In the genomic region with DNA sequence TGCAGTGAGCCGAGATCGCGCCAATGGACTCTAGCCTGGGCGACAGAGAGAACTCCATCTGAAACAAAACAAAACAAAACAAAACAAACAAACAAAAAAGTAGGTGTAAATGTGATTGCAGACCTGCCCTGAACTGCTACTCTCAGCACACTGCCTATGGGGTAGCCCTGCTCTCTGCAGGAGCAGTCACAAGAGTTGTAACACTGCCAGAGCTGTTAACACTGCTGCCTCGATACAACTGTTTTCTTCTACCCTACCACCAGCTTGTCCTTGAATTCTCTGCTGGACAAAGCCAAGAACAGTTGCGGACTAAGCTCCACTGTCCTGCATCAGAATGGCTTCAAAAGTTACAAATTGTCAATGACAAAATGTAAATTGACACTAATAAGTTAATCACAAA, we compare ENCODE assay signal across 22 cellular contexts.
DNase-seq lines count a peak whose midpoint lies in the region; ATAC-seq and TF ChIP-seq lines count a peak whose summit lies in the region.
"Had no signal": no experiment of that assay in that cellular context is flagged by ENCODE, and none has a peak within 500 bp of the region (broad histone marks: within the 10 kb centered on the region; RNA-seq: fewer than 3 reads in every experiment).

No MANE protein-coding gene starts in this region.

- intact Hi-C loops in tibial artery (cut with DNase I; ENCODE audit: low total_unique reads): no loop called here

- H3K27ac ChIP-seq in substantia nigra (ENCODE audit: low read depth, low read length, poor library complexity, severe bottlenecking) (peak overlapping the region; percentile 54), tibial artery (no peak overlapping the region)
- H3K27ac ChIP-seq: BLaER1, KMS-11 had no signal

- H3K27me3 Mint-ChIP-seq in WTC11 (ENCODE audit: low read depth): no peaks in the 10 kb centered on the region
- H3K27me3 Mint-ChIP-seq: CD4-positive, alpha-beta memory T cell had no signal

- H3K27ac Mint-ChIP-seq in WTC11: no peak overlapping the region
- H3K27ac Mint-ChIP-seq: CD4-positive, alpha-beta memory T cell had no signal

- H3K4me1 ChIP-seq in tibial artery: peaks cover 0 to 15% (median 0%) of the 10 kb centered on the region in 4 donors
- H3K4me1 ChIP-seq: BLaER1, Caco-2 had no signal

- DNase-seq in Ammon's horn (ENCODE audit: low spot score): peak; percentile 55
- DNase-seq in WTC11 (ENCODE audit: low spot score): no peak
- DNase-seq in medulla oblongata (ENCODE audit: extremely low spot score): peak; percentile 66
- DNase-seq in substantia nigra (lab: John Stamatoyannopoulos, UW): peak in 17 of 49 donors; percentile 2 to 61 (median 22)
- DNase-seq in 8988T: no peak
- DNase-seq in tibial artery: no peak
- DNase-seq: Caco-2; CD4-positive, alpha-beta memory T cell; GOT3; HCEC 1CT; NCI-H1105; NCI-H146; NCI-H2029; NCI-H2227 treated with DMSO at 0.1 percent for 48 hours; NCI-H524; NCI-H774; SIG-M5; SK-N-SH had no signal

- CTCF ChIA-PET in WTC11 (lab: Charles Lee): no interaction called here

- no peaks in the 10 kb centered on the region for H3K9me3 ChIP-seq in tibial artery
- H3K9me3 ChIP-seq: Caco-2, SK-N-SH had no signal

- H3K27me3 ChIP-seq in tibial artery: no peaks in the 10 kb centered on the region
- H3K27me3 ChIP-seq: BLaER1 had no signal

- peaks cover 15% of the 10 kb centered on the region for H3K9me3 Mint-ChIP-seq in WTC11

- no peaks in the 10 kb centered on the region for H3K36me3 ChIP-seq in tibial artery
- H3K36me3 ChIP-seq: BLaER1 had no signal

- ATAC-seq in WTC11 (peak; percentile 39; the same call in 1 of the 2 replicates), HG03159 (IDR thresholded peaks at IDR 0.05; ENCODE audit: unreplicated experiment) (no peak)
- ATAC-seq: Panc1 had no signal

- H3K36me3 Mint-ChIP-seq in WTC11: no peaks in the 10 kb centered on the region

- H3K4me3 Mint-ChIP-seq in WTC11: no peak overlapping the region
- H3K4me3 Mint-ChIP-seq: CD4-positive, alpha-beta memory T cell had no signal

- peaks cover 12% of the 10 kb centered on the region for H3K4me1 Mint-ChIP-seq in WTC11

- H3K4me3 ChIP-seq in tibial artery: no peak overlapping the region
- H3K4me3 ChIP-seq: BLaER1 had no signal

- TF ChIP-seq CTCF in WTC11 (IDR thresholded peaks at IDR 0.05) (no peak), tibial artery (IDR thresholded peaks at IDR 0.05) (no peak)

- POLR2A ChIA-PET in WTC11 (lab: Charles Lee): no interaction called here

TF ChIP-seq in WTC11, 78 proteins besides CTCF, POLR2A, EP300 and RAD21 (continues in another document):
- TF ChIP-seq, protein P1, sequence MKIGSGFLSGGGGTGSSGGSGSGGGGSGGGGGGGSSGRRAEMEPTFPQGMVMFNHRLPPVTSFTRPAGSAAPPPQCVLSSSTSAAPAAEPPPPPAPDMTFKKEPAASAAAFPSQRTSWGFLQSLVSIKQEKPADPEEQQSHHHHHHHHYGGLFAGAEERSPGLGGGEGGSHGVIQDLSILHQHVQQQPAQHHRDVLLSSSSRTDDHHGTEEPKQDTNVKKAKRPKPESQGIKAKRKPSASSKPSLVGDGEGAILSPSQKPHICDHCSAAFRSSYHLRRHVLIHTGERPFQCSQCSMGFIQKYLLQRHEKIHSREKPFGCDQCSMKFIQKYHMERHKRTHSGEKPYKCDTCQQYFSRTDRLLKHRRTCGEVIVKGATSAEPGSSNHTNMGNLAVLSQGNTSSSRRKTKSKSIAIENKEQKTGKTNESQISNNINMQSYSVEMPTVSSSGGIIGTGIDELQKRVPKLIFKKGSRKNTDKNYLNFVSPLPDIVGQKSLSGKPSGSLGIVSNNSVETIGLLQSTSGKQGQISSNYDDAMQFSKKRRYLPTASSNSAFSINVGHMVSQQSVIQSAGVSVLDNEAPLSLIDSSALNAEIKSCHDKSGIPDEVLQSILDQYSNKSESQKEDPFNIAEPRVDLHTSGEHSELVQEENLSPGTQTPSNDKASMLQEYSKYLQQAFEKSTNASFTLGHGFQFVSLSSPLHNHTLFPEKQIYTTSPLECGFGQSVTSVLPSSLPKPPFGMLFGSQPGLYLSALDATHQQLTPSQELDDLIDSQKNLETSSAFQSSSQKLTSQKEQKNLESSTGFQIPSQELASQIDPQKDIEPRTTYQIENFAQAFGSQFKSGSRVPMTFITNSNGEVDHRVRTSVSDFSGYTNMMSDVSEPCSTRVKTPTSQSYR (CRISPR knock-in tag; IDR thresholded peaks at IDR 0.05): no peak
- TF ChIP-seq RELA (CRISPR knock-in tag; IDR thresholded peaks at IDR 0.05; ENCODE audit: borderline replicate concordance): no peak
- no peak for TF ChIP-seq FOXJ3 (CRISPR knock-in tag; IDR thresholded peaks at IDR 0.05; ENCODE audit: borderline replicate concordance)
- TF ChIP-seq, protein P2, sequence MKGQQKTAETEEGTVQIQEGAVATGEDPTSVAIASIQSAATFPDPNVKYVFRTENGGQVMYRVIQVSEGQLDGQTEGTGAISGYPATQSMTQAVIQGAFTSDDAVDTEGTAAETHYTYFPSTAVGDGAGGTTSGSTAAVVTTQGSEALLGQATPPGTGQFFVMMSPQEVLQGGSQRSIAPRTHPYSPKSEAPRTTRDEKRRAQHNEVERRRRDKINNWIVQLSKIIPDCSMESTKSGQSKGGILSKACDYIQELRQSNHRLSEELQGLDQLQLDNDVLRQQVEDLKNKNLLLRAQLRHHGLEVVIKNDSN (CRISPR knock-in tag; IDR thresholded peaks at IDR 0.05): no peak
- TF ChIP-seq OVOL2 (CRISPR knock-in tag; IDR thresholded peaks at IDR 0.05; ENCODE audit: borderline replicate concordance): no peak
- TF ChIP-seq, protein P3, sequence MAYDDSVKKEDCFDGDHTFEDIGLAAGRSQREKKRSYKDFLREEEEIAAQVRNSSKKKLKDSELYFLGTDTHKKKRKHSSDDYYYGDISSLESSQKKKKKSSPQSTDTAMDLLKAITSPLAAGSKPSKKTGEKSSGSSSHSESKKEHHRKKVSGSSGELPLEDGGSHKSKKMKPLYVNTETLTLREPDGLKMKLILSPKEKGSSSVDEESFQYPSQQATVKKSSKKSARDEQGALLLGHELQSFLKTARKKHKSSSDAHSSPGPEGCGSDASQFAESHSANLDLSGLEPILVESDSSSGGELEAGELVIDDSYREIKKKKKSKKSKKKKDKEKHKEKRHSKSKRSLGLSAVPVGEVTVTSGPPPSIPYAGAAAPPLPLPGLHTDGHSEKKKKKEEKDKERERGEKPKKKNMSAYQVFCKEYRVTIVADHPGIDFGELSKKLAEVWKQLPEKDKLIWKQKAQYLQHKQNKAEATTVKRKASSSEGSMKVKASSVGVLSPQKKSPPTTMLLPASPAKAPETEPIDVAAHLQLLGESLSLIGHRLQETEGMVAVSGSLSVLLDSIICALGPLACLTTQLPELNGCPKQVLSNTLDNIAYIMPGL (CRISPR knock-in tag; IDR thresholded peaks at IDR 0.05): no peak
- no peak for TF ChIP-seq CBFB (CRISPR knock-in tag; IDR thresholded peaks at IDR 0.05; ENCODE audit: low read depth)
- no peak for TF ChIP-seq IRF2 (CRISPR knock-in tag; IDR thresholded peaks at IDR 0.05; ENCODE audit: borderline replicate concordance, low read depth)
- TF ChIP-seq, protein P4, sequence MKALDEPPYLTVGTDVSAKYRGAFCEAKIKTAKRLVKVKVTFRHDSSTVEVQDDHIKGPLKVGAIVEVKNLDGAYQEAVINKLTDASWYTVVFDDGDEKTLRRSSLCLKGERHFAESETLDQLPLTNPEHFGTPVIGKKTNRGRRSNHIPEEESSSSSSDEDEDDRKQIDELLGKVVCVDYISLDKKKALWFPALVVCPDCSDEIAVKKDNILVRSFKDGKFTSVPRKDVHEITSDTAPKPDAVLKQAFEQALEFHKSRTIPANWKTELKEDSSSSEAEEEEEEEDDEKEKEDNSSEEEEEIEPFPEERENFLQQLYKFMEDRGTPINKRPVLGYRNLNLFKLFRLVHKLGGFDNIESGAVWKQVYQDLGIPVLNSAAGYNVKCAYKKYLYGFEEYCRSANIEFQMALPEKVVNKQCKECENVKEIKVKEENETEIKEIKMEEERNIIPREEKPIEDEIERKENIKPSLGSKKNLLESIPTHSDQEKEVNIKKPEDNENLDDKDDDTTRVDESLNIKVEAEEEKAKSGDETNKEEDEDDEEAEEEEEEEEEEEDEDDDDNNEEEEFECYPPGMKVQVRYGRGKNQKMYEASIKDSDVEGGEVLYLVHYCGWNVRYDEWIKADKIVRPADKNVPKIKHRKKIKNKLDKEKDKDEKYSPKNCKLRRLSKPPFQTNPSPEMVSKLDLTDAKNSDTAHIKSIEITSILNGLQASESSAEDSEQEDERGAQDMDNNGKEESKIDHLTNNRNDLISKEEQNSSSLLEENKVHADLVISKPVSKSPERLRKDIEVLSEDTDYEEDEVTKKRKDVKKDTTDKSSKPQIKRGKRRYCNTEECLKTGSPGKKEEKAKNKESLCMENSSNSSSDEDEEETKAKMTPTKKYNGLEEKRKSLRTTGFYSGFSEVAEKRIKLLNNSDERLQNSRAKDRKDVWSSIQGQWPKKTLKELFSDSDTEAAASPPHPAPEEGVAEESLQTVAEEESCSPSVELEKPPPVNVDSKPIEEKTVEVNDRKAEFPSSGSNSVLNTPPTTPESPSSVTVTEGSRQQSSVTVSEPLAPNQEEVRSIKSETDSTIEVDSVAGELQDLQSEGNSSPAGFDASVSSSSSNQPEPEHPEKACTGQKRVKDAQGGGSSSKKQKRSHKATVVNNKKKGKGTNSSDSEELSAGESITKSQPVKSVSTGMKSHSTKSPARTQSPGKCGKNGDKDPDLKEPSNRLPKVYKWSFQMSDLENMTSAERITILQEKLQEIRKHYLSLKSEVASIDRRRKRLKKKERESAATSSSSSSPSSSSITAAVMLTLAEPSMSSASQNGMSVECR (CRISPR knock-in tag; IDR thresholded peaks at IDR 0.05; ENCODE audit: borderline replicate concordance): no peak
- TF ChIP-seq, protein P5, sequence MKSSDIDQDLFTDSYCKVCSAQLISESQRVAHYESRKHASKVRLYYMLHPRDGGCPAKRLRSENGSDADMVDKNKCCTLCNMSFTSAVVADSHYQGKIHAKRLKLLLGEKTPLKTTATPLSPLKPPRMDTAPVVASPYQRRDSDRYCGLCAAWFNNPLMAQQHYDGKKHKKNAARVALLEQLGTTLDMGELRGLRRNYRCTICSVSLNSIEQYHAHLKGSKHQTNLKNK (CRISPR knock-in tag; IDR thresholded peaks at IDR 0.05): no peak
- no peak for TF ChIP-seq PRRX2 (CRISPR knock-in tag; IDR thresholded peaks at IDR 0.05)
- TF ChIP-seq ATF1 (CRISPR knock-in tag; IDR thresholded peaks at IDR 0.05): no peak
- TF ChIP-seq NFYB (CRISPR knock-in tag; conservative IDR thresholded peaks at IDR 0.05; ENCODE audit: low read depth): no peak

Comparison
In these comparisons a context has a peak if more than half of its experiments do, and no peak if none do; other contexts are left out.
1. DNase-seq: peak in Ammon's horn (single experiment) and medulla oblongata (single experiment); none in WTC11 (single experiment), 8988T (single experiment) and tibial artery (0 of 2).